In genomic region chr9:128732576-128732975, GRCh38 we compare ENCODE assay signal across 9 cellular contexts.
"Had no signal": no experiment of that assay in that cellular context is flagged by ENCODE, and none has a peak within 500 bp of the region (broad histone marks: within the 10 kb centered on the region; RNA-seq: fewer than 3 reads in every experiment).

No MANE protein-coding gene starts in this region.

- H3K27me3 Mint-ChIP-seq: dendritic cell treated with granulocyte-macrophage colony-stimulating factor and Interleukin-4, amounts not matched to agents 40 ng/mL and 50 ng/mL, for 4 days; T-cell; type B pancreatic cell had no signal

- H3K9me3 Mint-ChIP-seq: activated naive CD4-positive, alpha-beta T cell treated with anti-CD3 and anti-CD28 coated beads, Interleukin-2, amount 50 U/mL, for 72 hours; dendritic cell treated with granulocyte-macrophage colony-stimulating factor and Interleukin-4, amounts not matched to agents 40 ng/mL and 50 ng/mL, for 4 days; T-cell; type B pancreatic cell had no signal

- H3K4me3 ChIP-seq: lung had no signal

- H3K36me3 Mint-ChIP-seq: activated naive CD4-positive, alpha-beta T cell treated with anti-CD3 and anti-CD28 coated beads, Interleukin-2, amount 50 U/mL, for 72 hours had no signal

- H3K4me3 Mint-ChIP-seq: dendritic cell treated with granulocyte-macrophage colony-stimulating factor and Interleukin-4, amounts not matched to agents 40 ng/mL and 50 ng/mL, for 4 days; T-cell had no signal

- H3K27ac Mint-ChIP-seq: T-cell had no signal

- DNase-seq: activated gamma-delta T cell treated with Interleukin-2 at 50 U/mL for 16 hours; effector CD8-positive, alpha-beta T cell; stimulated activated naive CD8-positive, alpha-beta T cell treated with anti-CD3 and anti-CD28 coated beads, Interleukin-15, Interleukin-2, amounts not matched to agents 100 U/mL and 50 U/mL, for 24 hours; T-cell; T-helper 9 cell had no signal
